7 cellular contexts compared by ENCODE assay signal in genomic region chr19:16824658-16825311, GRCh38. TPM values are rescaled to one million over a fixed set of nuclear protein-coding genes. Genes with fewer than 3 reads are reported as not detected.
A peak's percentile ranks its signal among the peaks of the same experiment; 100 is the strongest.
DNase-seq lines count a peak whose midpoint lies in the region; ATAC-seq and TF ChIP-seq lines count a peak whose summit lies in the region.

No MANE protein-coding gene starts in this region.

- H3K9me3 ChIP-seq in HUES48 (ENCODE audit: control insufficient read depth, insufficient read depth, low read length) (no peaks in the 10 kb centered on the region), heart right ventricle (no peaks in the 10 kb centered on the region)

- H3K9me3 Mint-ChIP-seq in activated T-helper 1 cell treated with anti-CD3 and anti-CD28 coated beads, Interleukin-12 subunit alpha, Interleukin-12 subunit beta, Interleukin-2, Interleukin-4 antibody, amounts not matched to agents 30 ng/mL and 10 ng/mL and 1 ng/mL, durations not matched to agents 14 hours and 24 hours and 36 hours, result no peaks in the 10 kb centered on the region
- H3K9me3 Mint-ChIP-seq in stimulated activated naive B cell treated with anti-CD40 and anti-IgM and Interleukin-4, amounts not matched to agents 10 μg/mL and 1 μg/mL and 100 μg/mL, for 72 hours, result no peaks in the 10 kb centered on the region

- H3K27me3 ChIP-seq in HUES48 (ENCODE audit: control insufficient read depth, insufficient read depth, low read length), result no peaks in the 10 kb centered on the region
- peaks cover 0 to 5% (median 0%) of the 10 kb centered on the region in 7 donors for H3K27me3 ChIP-seq in heart right ventricle

- peaks cover 21% of the 10 kb centered on the region for H3K4me1 Mint-ChIP-seq in activated T-helper 1 cell treated with anti-CD3 and anti-CD28 coated beads, Interleukin-12 subunit alpha, Interleukin-12 subunit beta, Interleukin-2, Interleukin-4 antibody, amounts not matched to agents 30 ng/mL and 10 ng/mL and 1 ng/mL, durations not matched to agents 14 hours and 24 hours and 36 hours (ENCODE audit: low read depth)
- peaks cover 8 to 10% of the 10 kb centered on the region in 2 donors for H3K4me1 Mint-ChIP-seq in stimulated activated naive B cell treated with anti-CD40 and anti-IgM and Interleukin-4, amounts not matched to agents 10 μg/mL and 1 μg/mL and 100 μg/mL, for 72 hours

- no peaks in the 10 kb centered on the region for H3K36me3 Mint-ChIP-seq in activated T-helper 1 cell treated with anti-CD3 and anti-CD28 coated beads, Interleukin-12 subunit alpha, Interleukin-12 subunit beta, Interleukin-2, Interleukin-4 antibody, amounts not matched to agents 30 ng/mL and 10 ng/mL and 1 ng/mL, durations not matched to agents 14 hours and 24 hours and 36 hours (ENCODE audit: low read depth)
- H3K36me3 Mint-ChIP-seq in stimulated activated naive B cell treated with anti-CD40 and anti-IgM and Interleukin-4, amounts not matched to agents 10 μg/mL and 1 μg/mL and 100 μg/mL, for 72 hours, result no peaks in the 10 kb centered on the region

- H3K36me3 ChIP-seq in HUES48 (ENCODE audit: control insufficient read depth, insufficient read depth, low read length) (no peaks in the 10 kb centered on the region), heart right ventricle (no peaks in the 10 kb centered on the region)

- H3K4me3 Mint-ChIP-seq in activated T-helper 1 cell treated with anti-CD3 and anti-CD28 coated beads, Interleukin-12 subunit alpha, Interleukin-12 subunit beta, Interleukin-2, Interleukin-4 antibody, amounts not matched to agents 30 ng/mL and 10 ng/mL and 1 ng/mL, durations not matched to agents 14 hours and 24 hours and 36 hours, result peak overlapping the region; percentile 60
- H3K4me3 Mint-ChIP-seq in stimulated activated naive B cell treated with anti-CD40 and anti-IgM and Interleukin-4, amounts not matched to agents 10 μg/mL and 1 μg/mL and 100 μg/mL, for 72 hours, result peak overlapping the region; percentile 45 to 55

- no peak overlapping the region for H3K27ac Mint-ChIP-seq in activated T-helper 1 cell treated with anti-CD3 and anti-CD28 coated beads, Interleukin-12 subunit alpha, Interleukin-12 subunit beta, Interleukin-2, Interleukin-4 antibody, amounts not matched to agents 30 ng/mL and 10 ng/mL and 1 ng/mL, durations not matched to agents 14 hours and 24 hours and 36 hours
- H3K27ac Mint-ChIP-seq in stimulated activated naive B cell treated with anti-CD40 and anti-IgM and Interleukin-4, amounts not matched to agents 10 μg/mL and 1 μg/mL and 100 μg/mL, for 72 hours, result no peak overlapping the region

- TF ChIP-seq CTCF in heart right ventricle (IDR thresholded peaks at IDR 0.05), result peak in 2 of 9 donors; percentile 23 to 29

- H3K4me3 ChIP-seq in HUES48 (ENCODE audit: low read depth, low read length) (peak overlapping the region; percentile 56), heart right ventricle (peak overlapping the region in 9 of 10 donors; percentile 16 to 55 (median 43))

- intact Hi-C loops in activated T-helper 1 cell treated with anti-CD3 and anti-CD28 coated beads, Interleukin-12 subunit alpha, Interleukin-12 subunit beta, Interleukin-2, Interleukin-4 antibody, amounts not matched to agents 30 ng/mL and 10 ng/mL and 1 ng/mL, durations not matched to agents 14 hours and 24 hours and 36 hours (cut with micrococcal nuclease), result no loop called here
- intact Hi-C loops in heart right ventricle (cut with DNase I), result loop anchor here in 2 of 10 donors (5.0 kb wide), 2 partner anchors 52 to 73 kb away; no protein-coding TSS in a partner anchor

- H3K4me1 ChIP-seq in HUES48 (ENCODE audit: control insufficient read depth, insufficient read depth, low read length), result peaks cover 29% of the 10 kb centered on the region
- peaks cover 7 to 39% (median 19%) of the 10 kb centered on the region in 9 donors for H3K4me1 ChIP-seq in heart right ventricle

- peak overlapping the region; percentile 0; the same call in 1 of the 2 replicates for H3K9ac ChIP-seq in HUES48 (ENCODE audit: low read depth, low read length)

- peaks cover 28% of the 10 kb centered on the region for H3K27me3 Mint-ChIP-seq in activated T-helper 1 cell treated with anti-CD3 and anti-CD28 coated beads, Interleukin-12 subunit alpha, Interleukin-12 subunit beta, Interleukin-2, Interleukin-4 antibody, amounts not matched to agents 30 ng/mL and 10 ng/mL and 1 ng/mL, durations not matched to agents 14 hours and 24 hours and 36 hours (ENCODE audit: insufficient read depth)
- H3K27me3 Mint-ChIP-seq in stimulated activated naive B cell treated with anti-CD40 and anti-IgM and Interleukin-4, amounts not matched to agents 10 μg/mL and 1 μg/mL and 100 μg/mL, for 72 hours, result peaks cover 22 to 31% of the 10 kb centered on the region in 2 donors

- no peak for DNase-seq in activated T-helper 1 cell treated with anti-CD3 and anti-CD28 coated beads, Interleukin-12 subunit alpha, Interleukin-12 subunit beta, Interleukin-2, Interleukin-4 antibody, amounts not matched to agents 30 ng/mL and 10 ng/mL and 1 ng/mL, durations not matched to agents 14 hours and 24 hours and 36 hours (ENCODE audit: low spot score)
- DNase-seq in heart right ventricle (no peak), NK-92 (lab: John Stamatoyannopoulos, UW; ENCODE audit: unreplicated experiment) (no peak), GM19240 (ENCODE audit: insufficient read length, low spot score) (no peak), iPS-NIHi11 (ENCODE audit: low spot score) (no peak)
- no peak for DNase-seq in stimulated activated naive B cell treated with anti-CD40 and anti-IgM and Interleukin-4, amounts not matched to agents 10 μg/mL and 1 μg/mL and 100 μg/mL, for 72 hours

- H3K27ac ChIP-seq in HUES48 (ENCODE audit: low read depth, low read length) (peak overlapping the region; percentile 89), heart right ventricle (peak overlapping the region; percentile 47 to 80 (median 72))

- ATAC-seq in heart right ventricle, result peak in 5 of 8 donors; percentile 22 to 80 (median 76)
- no peak for ATAC-seq in stimulated activated naive B cell treated with anti-CD40 and anti-IgM and Interleukin-4, amounts not matched to agents 10 μg/mL and 1 μg/mL and 100 μg/mL, for 72 hours (replicated peaks)

- WGBS in heart right ventricle, 2 donors, result 24 to 36% methylated on average over 11 of the region's 11 CpGs

RNA-seq across cellular contexts. Expression of gene SIN3B, which starts 4.4 kb away (rescaled TPM):
- 44.6 and 45.1 TPM in 2 replicates for total RNA-seq in activated T-helper 1 cell treated with anti-CD3 and anti-CD28 coated beads, Interleukin-12 subunit alpha, Interleukin-12 subunit beta, Interleukin-2, Interleukin-4 antibody, amounts not matched to agents 30 ng/mL and 10 ng/mL and 1 ng/mL, durations not matched to agents 14 hours and 24 hours and 36 hours
- total RNA-seq in heart right ventricle, result 10 to 100 TPM; 22.9 to 30.6 (median 24.8) TPM
- polyA plus RNA-seq in heart right ventricle, result 10 to 100 TPM; 13.9 to 37.7 TPM

Comparison
In these comparisons a context has a peak if more than half of its experiments do, and no peak if none do; other contexts are left out.
1. ATAC-seq: peak in heart right ventricle (5 of 8); none in stimulated activated naive B cell treated with anti-CD40 and anti-IgM and Interleukin-4, amounts not matched to agents 10 μg/mL and 1 μg/mL and 100 μg/mL, for 72 hours (0 of 2).